Comparison of ENCODE assay signal across 9 cellular contexts in genomic region chr3:133894334-133895207, GRCh38. TPM values are rescaled to one million over a fixed set of nuclear protein-coding genes. Genes with fewer than 3 reads are reported as not detected.
DNase-seq lines count a peak whose midpoint lies in the region; ATAC-seq lines count a peak whose summit lies in the region.
"Had no signal": no experiment of that assay in that cellular context is flagged by ENCODE, and none has a peak within 500 bp of the region (broad histone marks: within the 10 kb centered on the region; RNA-seq: fewer than 3 reads in every experiment).

No MANE protein-coding gene starts in this region.

- peak; percentile 7 for ATAC-seq in stimulated activated naive CD8-positive, alpha-beta T cell treated with anti-CD3 and anti-CD28 coated beads, Interleukin-15, amount 100 ng/mL, for 72 hours
- no peak for ATAC-seq in stimulated activated naive CD8-positive, alpha-beta T cell treated with anti-CD3 and anti-CD28 coated beads, Interleukin-15, Interleukin-2, amounts not matched to agents 100 U/mL and 50 U/mL, for 24 hours
- ATAC-seq in aorta (ENCODE audit: low FRiP score) (peak; percentile 16), GM18909 (IDR thresholded peaks at IDR 0.05; ENCODE audit: poor library complexity, unreplicated experiment) (no peak), GM18868 (IDR thresholded peaks at IDR 0.05; ENCODE audit: unreplicated experiment) (no peak)

- no peak overlapping the region for H3K4ac ChIP-seq in mesendoderm (ENCODE audit: low read depth, low read length)

- no CpG with 5 or more reads among the region's 52 CpGs for WGBS in mesendoderm (ENCODE audit: extremely low coverage, insufficient coverage, low lambda C conversion rate)
- WGBS in aorta, 2 donors = 18 to 19% methylated on average over 44 to 52 of the region's 52 CpGs

- DNase-seq in stimulated activated naive CD8-positive, alpha-beta T cell treated with anti-CD3 and anti-CD28 coated beads, Interleukin-15, amount 100 ng/mL, for 72 hours = no peak
- no peak for DNase-seq in stimulated activated naive CD8-positive, alpha-beta T cell treated with anti-CD3 and anti-CD28 coated beads, Interleukin-15, Interleukin-2, amounts not matched to agents 100 U/mL and 50 U/mL, for 24 hours
- DNase-seq in mesendoderm (peak; percentile 59), aorta (no peak), AML-193 (lab: John Stamatoyannopoulos, UW) (no peak)
- DNase-seq: DND-41 had no signal

- intact Hi-C loops in aorta (cut with DNase I) = no loop called here

- H2BK15ac ChIP-seq in mesendoderm (replicated peaks; ENCODE audit: low read depth) = no peak overlapping the region

- peaks cover 0 to 10% of the 10 kb centered on the region in 2 donors for H3K4me1 ChIP-seq in duodenal mucosa (ENCODE audit: control insufficient read depth in 1 of 2, insufficient read depth in 2 of 2, low read length in 2 of 2)
- H3K4me1 ChIP-seq in mesendoderm (ENCODE audit: control insufficient read depth, low read depth, low read length) = no peaks in the 10 kb centered on the region
- no peaks in the 10 kb centered on the region for H3K4me1 ChIP-seq in aorta (ENCODE audit: control insufficient read depth in 1 of 2, insufficient read depth in 2 of 2, low read length in 2 of 2)

- H3K27ac Mint-ChIP-seq in stimulated activated naive CD8-positive, alpha-beta T cell treated with anti-CD3 and anti-CD28 coated beads, Interleukin-15, amount 100 ng/mL, for 72 hours = no peak overlapping the region

- H3K4me2 ChIP-seq in mesendoderm (ENCODE audit: low read length) = peak overlapping the region; percentile 61

- peaks cover 30% of the 10 kb centered on the region in 2 donors for H3K27me3 ChIP-seq in duodenal mucosa (ENCODE audit: control insufficient read depth in 1 of 2, insufficient read depth in 2 of 2, low read length in 2 of 2)
- H3K27me3 ChIP-seq in mesendoderm (ENCODE audit: insufficient read depth, low read length, poor library complexity) = peaks cover 11% of the 10 kb centered on the region
- H3K27me3 ChIP-seq in aorta (ENCODE audit: control insufficient read depth in 1 of 2, insufficient read depth in 2 of 2, low read length in 1 of 2) = no peaks in the 10 kb centered on the region

- no peak overlapping the region for H2BK120ac ChIP-seq in mesendoderm (ENCODE audit: low read depth, low read length)

- H3K4me1 Mint-ChIP-seq in stimulated activated naive CD8-positive, alpha-beta T cell treated with anti-CD3 and anti-CD28 coated beads, Interleukin-15, amount 100 ng/mL, for 72 hours = peaks cover 11% of the 10 kb centered on the region

- H3K4me3 ChIP-seq in duodenal mucosa (ENCODE audit: low read depth in 1 of 2, low read length in 2 of 2) (peak overlapping the region; percentile 22 to 48), mesendoderm (ENCODE audit: low read length) (no peak overlapping the region), aorta (ENCODE audit: low read length in 2 of 2) (peak overlapping the region; percentile 58 to 81)

- peak overlapping the region; percentile 44 for H3K56ac ChIP-seq in mesendoderm (ENCODE audit: low read length)

- H4K5ac ChIP-seq in mesendoderm (ENCODE audit: low read length) = no peak overlapping the region

- H3K9me3 Mint-ChIP-seq in stimulated activated naive CD8-positive, alpha-beta T cell treated with anti-CD3 and anti-CD28 coated beads, Interleukin-15, amount 100 ng/mL, for 72 hours = no peaks in the 10 kb centered on the region

- H3K9ac ChIP-seq in duodenal mucosa (ENCODE audit: low read depth in 1 of 2, low read length in 2 of 2) = no peak overlapping the region
- no peak overlapping the region for H3K9ac ChIP-seq in mesendoderm (ENCODE audit: low read length)

- H3K79me2 ChIP-seq in mesendoderm (ENCODE audit: control insufficient read depth, insufficient read depth, low read length) = no peaks in the 10 kb centered on the region

- H3K9me3 ChIP-seq in duodenal mucosa (ENCODE audit: control insufficient read depth in 1 of 2, low read length in 2 of 2) (no peaks in the 10 kb centered on the region), aorta (ENCODE audit: control insufficient read depth, low read length) (no peaks in the 10 kb centered on the region)

- no peak overlapping the region for H3K23ac ChIP-seq in mesendoderm (ENCODE audit: low read length)

- H3K27ac ChIP-seq in duodenal mucosa (ENCODE audit: low read depth, low read length) (no peak overlapping the region), mesendoderm (ENCODE audit: low read depth, low read length) (no peak overlapping the region), aorta (ENCODE audit: low read depth in 1 of 2, low read length in 2 of 2) (no peak overlapping the region)

- no peak overlapping the region for H2AK5ac ChIP-seq in mesendoderm (ENCODE audit: low read length)

- H3K18ac ChIP-seq in mesendoderm (ENCODE audit: low read length) = no peak overlapping the region

- H3K36me3 ChIP-seq in duodenal mucosa (ENCODE audit: control insufficient read depth in 1 of 2, insufficient read depth in 2 of 2, low read length in 2 of 2) (no peaks in the 10 kb centered on the region), mesendoderm (ENCODE audit: control insufficient read depth, insufficient read depth, low read length) (no peaks in the 10 kb centered on the region), aorta (ENCODE audit: control insufficient read depth in 1 of 2, insufficient read depth in 2 of 2, low read length in 1 of 2) (no peaks in the 10 kb centered on the region)

- H3K4me3 Mint-ChIP-seq in stimulated activated naive CD8-positive, alpha-beta T cell treated with anti-CD3 and anti-CD28 coated beads, Interleukin-15, amount 100 ng/mL, for 72 hours = peak overlapping the region in 1 of 2 donors; percentile 15

- no peak overlapping the region for H2BK5ac ChIP-seq in mesendoderm (ENCODE audit: low read length)

- no peaks in the 10 kb centered on the region for H3K79me1 ChIP-seq in mesendoderm (ENCODE audit: low read length)

- H4K8ac ChIP-seq in mesendoderm (ENCODE audit: low read depth, low read length) = no peak overlapping the region

- H3K27me3 Mint-ChIP-seq in stimulated activated naive CD8-positive, alpha-beta T cell treated with anti-CD3 and anti-CD28 coated beads, Interleukin-15, amount 100 ng/mL, for 72 hours = peaks cover 71% of the 10 kb centered on the region

RNA-seq across cellular contexts. Expression of gene RAB6B, which starts 1.1 kb away (rescaled TPM):
- polyA plus RNA-seq in mesendoderm (2013, experiment 1 of 2) = 2.0 TPM
- polyA plus RNA-seq in mesendoderm (2013, experiment 2 of 2) = 2.7 TPM
- 10 to 100 TPM in 1 of 2 donors, 1 to 10 TPM in 1; 9.2 to 12.0 TPM for total RNA-seq in aorta
- polyA plus RNA-seq in aorta = 1 to 10 TPM in 1 of 2 donors, under 1 TPM in 1; 0.59 to 7.1 TPM

Comparison
In these comparisons a context has a peak if more than half of its experiments do, and no peak if none do; other contexts are left out.
1. ATAC-seq: peak in stimulated activated naive CD8-positive, alpha-beta T cell treated with anti-CD3 and anti-CD28 coated beads, Interleukin-15, amount 100 ng/mL, for 72 hours (single experiment) and aorta (single experiment); none in stimulated activated naive CD8-positive, alpha-beta T cell treated with anti-CD3 and anti-CD28 coated beads, Interleukin-15, Interleukin-2, amounts not matched to agents 100 U/mL and 50 U/mL, for 24 hours (single experiment), GM18909 (single experiment) and GM18868 (single experiment).